8 cellular contexts compared by ENCODE assay signal in genomic region chr21:45971487-45972352, GRCh38. TPM values are rescaled to one million over a fixed set of nuclear protein-coding genes. Genes with fewer than 3 reads are reported as not detected.
DNase-seq lines count a peak whose midpoint lies in the region; ATAC-seq and TF ChIP-seq lines count a peak whose summit lies in the region.

No MANE protein-coding gene starts in this region.

- TF ChIP-seq CTCF in sigmoid colon (IDR thresholded peaks at IDR 0.05) (no peak), PC-3 (conservative IDR thresholded peaks at IDR 0.05; ENCODE audit: low read depth, low read length) (no peak)

- H3K9me3 ChIP-seq in adipocyte (ENCODE audit: control insufficient read depth, low read length) (no peaks in the 10 kb centered on the region), sigmoid colon (no peaks in the 10 kb centered on the region), PC-3 (ENCODE audit: low read length) (no peaks in the 10 kb centered on the region)

- peak; percentile 52 for ATAC-seq in left ventricle myocardium superior
- no peak for ATAC-seq in PC-3
- ATAC-seq in GM18909 (IDR thresholded peaks at IDR 0.05; ENCODE audit: poor library complexity, unreplicated experiment): no peak
- no peak for ATAC-seq in HG02973 (IDR thresholded peaks at IDR 0.05; ENCODE audit: unreplicated experiment)

- H3K9ac ChIP-seq in adipocyte (ENCODE audit: low read length): peak overlapping the region; percentile 96
- H3K9ac ChIP-seq in PC-3 (ENCODE audit: low read length): no peak overlapping the region

- H4K20me1 ChIP-seq in PC-3 (ENCODE audit: low read length): no peaks in the 10 kb centered on the region

- no peaks in the 10 kb centered on the region for H3K36me3 ChIP-seq in adipocyte (ENCODE audit: control insufficient read depth, insufficient read depth, low read length, severe bottlenecking)
- no peaks in the 10 kb centered on the region for H3K36me3 ChIP-seq in sigmoid colon
- H3K36me3 ChIP-seq in PC-3 (ENCODE audit: low read depth, low read length): no peaks in the 10 kb centered on the region

- H3K27ac ChIP-seq in sigmoid colon (peak overlapping the region; percentile 90 to 98 (median 98)), PC-3 (ENCODE audit: low read length) (no peak overlapping the region)

- peaks cover 8% of the 10 kb centered on the region for H3F3A ChIP-seq in PC-3 (ENCODE audit: low read length, unreplicated experiment)

- TF ChIP-seq EP300 in sigmoid colon (IDR thresholded peaks at IDR 0.05): no peak

- H3K27me3 ChIP-seq in adipocyte (replicated peaks; ENCODE audit: control insufficient read depth, insufficient read depth, low read length): no peaks in the 10 kb centered on the region
- H3K27me3 ChIP-seq in sigmoid colon: no peaks in the 10 kb centered on the region
- H3K27me3 ChIP-seq in PC-3 (ENCODE audit: low read length): no peaks in the 10 kb centered on the region

- no peaks in the 10 kb centered on the region for H3K9me2 ChIP-seq in PC-3 (replicated peaks; ENCODE audit: low read length)

- H3K4me3 ChIP-seq in adipocyte (ENCODE audit: low read length) (peak overlapping the region; percentile 78), sigmoid colon (peak overlapping the region in 2 of 4 donors; percentile 49 to 59), PC-3 (ENCODE audit: low read length) (no peak overlapping the region)

- TF ChIP-seq POLR2A in sigmoid colon (IDR thresholded peaks at IDR 0.05): no peak

- no peaks in the 10 kb centered on the region for H3K79me2 ChIP-seq in PC-3 (ENCODE audit: low read length)

- peak; percentile 7 for DNase-seq in DMS 273 treated with DMSO at 0.1 percent for 48 hours (lab: John Stamatoyannopoulos, UW)
- peak; percentile 97 for DNase-seq in adipocyte (ENCODE audit: low read depth)
- peak; percentile 87 for DNase-seq in left ventricle myocardium superior
- DNase-seq in sigmoid colon: peak; percentile 94
- DNase-seq in PC-3: no peak
- DNase-seq in NCI-H1105 (lab: John Stamatoyannopoulos, UW): no peak

- CTCF ChIA-PET in PC-3 (lab: Charles Lee): interaction anchor here (0.7 to 0.8 kb wide), 3 partner anchors 49 to 172 kb away, joined by 3 to 4 read pairs (median 3); no protein-coding TSS in a partner anchor

- intact Hi-C loops in left ventricle myocardium superior (cut with micrococcal nuclease): loop anchor here (10.0 kb wide), 1 partner anchor 133 kb away; no protein-coding TSS in a partner anchor
- intact Hi-C loops in sigmoid colon (cut with DNase I): loop anchor here (1.0 to 5.0 kb wide), 4 partner anchors 139 to 353 kb away; partner anchors contain the start of genes LSS, PCNT and YBEY
- intact Hi-C loops in PC-3 (cut with micrococcal nuclease): loop anchor here (5.0 kb wide), 1 partner anchor 171 kb away; no protein-coding TSS in a partner anchor

- no TSS peak for BruUV-seq in PC-3 (replicated peaks; lab: Mats Ljungman, UMichigan)

- 59 to 70% methylated on average over 24 of the region's 24 CpGs for WGBS in sigmoid colon, 2 donors

- POLR2A ChIA-PET in PC-3 (lab: Charles Lee; ENCODE audit: unreplicated experiment): no interaction called here

- H3K4me1 ChIP-seq in adipocyte (ENCODE audit: control insufficient read depth, insufficient read depth, low read length) (peaks cover 47% of the 10 kb centered on the region), sigmoid colon (peaks cover 0 to 62% (median 59%) of the 10 kb centered on the region in 4 donors), PC-3 (ENCODE audit: insufficient read depth, low read length) (peaks cover 28% of the 10 kb centered on the region)

- H3K4me2 ChIP-seq in PC-3 (ENCODE audit: low read length): no peak overlapping the region

- no peak overlapping the region for H2AFZ ChIP-seq in PC-3 (ENCODE audit: low read length)

RNA-seq across cellular contexts. Expression of gene COL6A1, which starts 9.8 kb away (rescaled TPM):
- 188 TPM for total RNA-seq in left ventricle myocardium superior
- 1,000 to 10,000 TPM in 2 of 4 donors, 100 to 1,000 TPM in 2; 622 to 1,755 (median 1,184) TPM for total RNA-seq in sigmoid colon
- 100 to 1,000 TPM in 1 of 3 donors, 10 to 100 TPM in 2; 14.3 to 131 (median 28.2) TPM for polyA plus RNA-seq in sigmoid colon
- 487 and 628 TPM in 2 replicates for total RNA-seq in PC-3 (2014; rRNA removed)

Comparison
In these comparisons a context has a peak if more than half of its experiments do, and no peak if none do; other contexts are left out.
1. DNase-seq: peak in DMS 273 treated with DMSO at 0.1 percent for 48 hours (single experiment), adipocyte (single experiment), left ventricle myocardium superior (single experiment) and sigmoid colon (single experiment); none in PC-3 (single experiment) and NCI-H1105 (single experiment).